ENCODE assay signal across 1 cellular context in genomic region chr12:57224973-57225679, GRCh38.
TF ChIP-seq lines count a peak whose summit lies in the region.

No MANE protein-coding gene starts in this region.

TF ChIP-seq in HepG2, 621 proteins besides CTCF, POLR2A, EP300 and RAD21 (continues in another document):
- no peak for TF ChIP-seq ZBTB10 (CRISPR knock-in tag; IDR thresholded peaks at IDR 0.05; ENCODE audit: borderline replicate concordance)
- TF ChIP-seq TFDP2 (CRISPR knock-in tag; IDR thresholded peaks at IDR 0.05), result 0 out of 2 replicates have a peak, but pooled peaks have one; percentile 30
- no peak for TF ChIP-seq CBFB (CRISPR knock-in tag; IDR thresholded peaks at IDR 0.05)
- TF ChIP-seq KDM3A (CRISPR knock-in tag; IDR thresholded peaks at IDR 0.05; ENCODE audit: low read depth), result no peak
- 0 out of 2 replicates have a peak, but pooled peaks have one; percentile 38 for TF ChIP-seq AKAP8 (CRISPR knock-in tag; IDR thresholded peaks at IDR 0.05)
- TF ChIP-seq CENPBD1 (CRISPR knock-in tag; IDR thresholded peaks at IDR 0.05; ENCODE audit: borderline replicate concordance, low read depth), result no peak
- TF ChIP-seq BRD4 (CRISPR knock-in tag; IDR thresholded peaks at IDR 0.05), result no peak
- no peak for TF ChIP-seq ZNF704 (CRISPR knock-in tag; IDR thresholded peaks at IDR 0.05; ENCODE audit: borderline replicate concordance)
- no peak for TF ChIP-seq ZNF646 (CRISPR knock-in tag; IDR thresholded peaks at IDR 0.05)
- TF ChIP-seq MAFK (conservative IDR thresholded peaks at IDR 0.05 in 1 of 2, IDR thresholded peaks at IDR 0.05 in 1 of 2; ENCODE audit: low read length in 2 of 2), result no peak
- no peak; the same call in 1 of the 2 replicates for TF ChIP-seq ZNF121 (CRISPR knock-in tag; IDR thresholded peaks at IDR 0.05)
- no peak for TF ChIP-seq ATAD3A (CRISPR knock-in tag; IDR thresholded peaks at IDR 0.05)
- TF ChIP-seq GMEB2 (CRISPR knock-in tag; IDR thresholded peaks at IDR 0.05; ENCODE audit: low read depth), result no peak
- no peak for TF ChIP-seq ZNF784 (CRISPR knock-in tag; IDR thresholded peaks at IDR 0.05; ENCODE audit: borderline replicate concordance)
- no peak for TF ChIP-seq SRF (IDR thresholded peaks at IDR 0.05; ENCODE audit: low read depth, low read length)
- no peak for TF ChIP-seq ARID5B (CRISPR knock-in tag; IDR thresholded peaks at IDR 0.05)
- TF ChIP-seq THRA (CRISPR knock-in tag; IDR thresholded peaks at IDR 0.05; ENCODE audit: borderline replicate concordance), result no peak
- no peak for TF ChIP-seq IRX3 (CRISPR knock-in tag; IDR thresholded peaks at IDR 0.05; ENCODE audit: borderline replicate concordance, low read depth)
- TF ChIP-seq FOSL2 (CRISPR knock-in tag; IDR thresholded peaks at IDR 0.05), result no peak
- TF ChIP-seq MLXIP (CRISPR knock-in tag; IDR thresholded peaks at IDR 0.05; ENCODE audit: borderline replicate concordance), result no peak
- TF ChIP-seq ZNF30 (CRISPR knock-in tag; IDR thresholded peaks at IDR 0.05), result no peak
- no peak for TF ChIP-seq SOX13 (IDR thresholded peaks at IDR 0.05)
- TF ChIP-seq SOX13 (CRISPR knock-in tag; conservative IDR thresholded peaks at IDR 0.05 in 1 of 2, IDR thresholded peaks at IDR 0.05 in 1 of 2), result no peak
- TF ChIP-seq ZNF510 (CRISPR knock-in tag; IDR thresholded peaks at IDR 0.05; ENCODE audit: low read depth), result no peak
- 0 out of 2 replicates have a peak, but pooled peaks have one; percentile 36 for TF ChIP-seq ZNF501 (CRISPR knock-in tag; IDR thresholded peaks at IDR 0.05)
- no peak for TF ChIP-seq ZNF619 (CRISPR knock-in tag; IDR thresholded peaks at IDR 0.05)
